Comparison of ENCODE assay signal across 8 cellular contexts in the genomic region with DNA sequence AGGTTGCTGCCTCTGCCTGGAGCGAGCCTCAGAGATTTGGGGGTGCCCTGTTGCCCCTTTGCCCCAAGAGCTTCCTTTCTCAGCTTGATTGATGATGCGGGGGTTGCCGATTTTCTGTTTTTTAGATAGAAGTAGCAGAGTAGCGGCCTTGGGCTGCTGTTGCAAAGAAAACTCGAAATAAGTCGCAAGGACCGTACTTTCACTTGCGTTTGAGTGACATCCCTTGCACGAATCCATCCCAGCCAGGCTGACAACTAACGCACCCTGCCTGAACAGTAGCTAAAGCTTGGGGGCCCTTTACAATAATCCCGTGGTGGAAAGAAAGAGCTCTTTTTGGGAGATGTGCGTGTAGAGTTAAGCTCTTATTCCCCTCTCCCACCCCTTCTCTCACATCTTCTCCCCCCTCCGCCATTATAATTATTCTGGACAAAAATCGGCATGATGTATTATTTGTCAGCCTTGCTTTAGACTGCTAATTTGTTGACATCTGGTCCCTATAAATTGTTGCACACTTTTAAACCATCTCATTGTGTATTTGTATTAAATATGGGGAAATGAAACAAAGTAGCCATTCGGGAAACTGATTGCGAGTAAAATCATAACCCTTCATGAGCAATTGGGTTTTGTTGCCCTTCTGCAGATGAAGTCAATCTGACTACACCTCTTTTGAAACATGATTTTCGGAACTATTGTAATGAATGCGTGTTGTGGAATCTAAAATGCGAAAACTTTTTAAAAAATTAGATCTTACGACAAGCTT. TPM values are rescaled to one million over a fixed set of nuclear protein-coding genes. Genes with fewer than 3 reads are reported as not detected.
A peak's percentile ranks its signal among the peaks of the same experiment; 100 is the strongest.
DNase-seq lines count a peak whose midpoint lies in the region; ATAC-seq, FAIRE-seq and TF ChIP-seq lines count a peak whose summit lies in the region.

No MANE protein-coding gene starts in this region.

- peak overlapping the region; percentile 29 for H2AFZ ChIP-seq in ACC112 (ENCODE audit: low read length, unreplicated experiment)
- H2AFZ ChIP-seq in K562 (ENCODE audit: low read depth, low read length) = peak overlapping the region; percentile 96; the same call in 1 of the 2 replicates

- TF ChIP-seq RAD21 in K562 (CRISPR knock-in tag; conservative IDR thresholded peaks at IDR 0.05 in 1 of 2, IDR thresholded peaks at IDR 0.05 in 1 of 2) = no peak

- H3K79me2 ChIP-seq in ACC112 (ENCODE audit: control insufficient read depth, insufficient read depth, low read length, unreplicated experiment) (peaks cover 57% of the 10 kb centered on the region), K562 (ENCODE audit: control insufficient read depth, insufficient read depth, low read length) (peaks cover 66% of the 10 kb centered on the region)

- no peak for TF ChIP-seq EP300 in K562 (IDR thresholded peaks at IDR 0.05; ENCODE audit: low read length)

- ATAC-seq in GM18858 (IDR thresholded peaks at IDR 0.05; ENCODE audit: unreplicated experiment) (peak; percentile 8), HG03064 (IDR thresholded peaks at IDR 0.05; ENCODE audit: low read depth, unreplicated experiment) (peak; percentile 33), K562 (peak; percentile 57)

- FAIRE-seq in K562 (lab: Jason Lieb, UNC) (peak; percentile 6), kidney (lab: Jason Lieb, UNC) (no peak)

- peaks cover 22% of the 10 kb centered on the region for H3K4me1 ChIP-seq in ACC112 (ENCODE audit: control insufficient read depth, insufficient read depth, low read length, unreplicated experiment)
- peaks cover 33 to 34% of the 10 kb centered on the region in 2 experiments for H3K4me1 ChIP-seq in K562 (replicated peaks in 1 of 2; ENCODE audit: control insufficient read depth in 2 of 2, insufficient read depth in 2 of 2, low read length in 2 of 2)
- H3K4me1 ChIP-seq in kidney (ENCODE audit: control insufficient read depth in 1 of 2, insufficient read depth in 1 of 2, low read depth in 1 of 2, low read length in 2 of 2) = peaks cover 7 to 10% of the 10 kb centered on the region in 2 donors

- TSS peak; percentile 59 for BruUV-seq in K562 (replicated peaks; lab: Mats Ljungman, UMichigan)

- POLR2A ChIA-PET in K562 (lab: Yijun Ruan, JAX) = interaction anchor here (0.7 to 2.4 kb wide), 20 partner anchors 9 to 752 kb away, joined by 3 to 16 read pairs (median 4); no protein-coding TSS in a partner anchor

- WGBS in K562 (ENCODE audit: insufficient coverage, low coverage, missing lambda C conversion rate) = under 1% methylated on average over 20 of the region's 20 CpGs

- H3K36me3 ChIP-seq in ACC112 (ENCODE audit: insufficient read depth, low read length) (no peaks in the 10 kb centered on the region), K562 (ENCODE audit: control insufficient read depth, insufficient read depth, low read length) (peaks cover 27% of the 10 kb centered on the region), kidney (ENCODE audit: control insufficient read depth in 1 of 2, insufficient read depth in 2 of 2, low read length in 2 of 2) (no peaks in the 10 kb centered on the region)

- no peak for TF ChIP-seq POLR2A in K562 (conservative IDR thresholded peaks at IDR 0.05)

- no peak for TF ChIP-seq CTCF in K562 (IDR thresholded peaks at IDR 0.05 in 2 of 3, conservative IDR thresholded peaks at IDR 0.05 in 1 of 3; ENCODE audit: insufficient read depth in 2 of 3, low read depth in 1 of 3, low read length in 3 of 3)
- TF ChIP-seq CTCF in kidney (IDR thresholded peaks at IDR 0.05; ENCODE audit: borderline replicate concordance, extremely low read depth, insufficient read depth) = no peak

- intact Hi-C loops in K562 (cut with micrococcal nuclease) = loop anchor here (2.0 kb wide), 1 partner anchor 26 kb away; no protein-coding TSS in a partner anchor
- intact Hi-C loops in kidney (cut with DNase I) = no loop called here

- peaks cover 37% of the 10 kb centered on the region for H4K20me1 ChIP-seq in K562 (replicated peaks; ENCODE audit: control insufficient read depth, insufficient read depth, low read length)

- peak overlapping the region; percentile 95 for H3K4me2 ChIP-seq in K562 (ENCODE audit: insufficient read depth, low read length)

- peak; percentile 24 for DNase-seq in SK-N-DZ (ENCODE audit: low spot score)
- DNase-seq in K562 (ENCODE audit: extremely low read depth in 1 of 4, low spot score in 3 of 4) = peak in 2 of 4 experiments; percentile 37 to 61
- DNase-seq in kidney = no peak
- peak; percentile 4 to 13 (median 8) for DNase-seq in stimulated activated CD4-positive, alpha-beta T cell treated with anti-CD3 and anti-CD28 coated beads, Interleukin-1b, Interleukin-23, amount 100 ng/mL, for 24 hours (ENCODE audit: low read depth in 4 of 4, low spot score in 1 of 4)
- no peak for DNase-seq in islet precursor cell

- H3K9me1 ChIP-seq in K562 (ENCODE audit: control insufficient read depth, insufficient read depth, low read length) = peaks cover 6% of the 10 kb centered on the region

- H3K9ac ChIP-seq in K562 (ENCODE audit: insufficient read depth in 1 of 2, low read depth in 2 of 2, low read length in 2 of 2) = peak overlapping the region; percentile 87 to 100
- peak overlapping the region; percentile 30 to 78 for H3K9ac ChIP-seq in kidney (ENCODE audit: low read length in 2 of 2)

- in situ Hi-C loops in K562 (cut with MboI) = no loop called here

- CTCF ChIA-PET in K562 (lab: Yijun Ruan, JAX; ENCODE audit: low intra/inter-chr PET ratio) = no interaction called here

- H3K9me3 ChIP-seq in K562 (replicated peaks; ENCODE audit: control insufficient read depth, insufficient read depth, low read depth, low read length) = no peaks in the 10 kb centered on the region
- no peaks in the 10 kb centered on the region for H3K9me3 ChIP-seq in kidney (ENCODE audit: control insufficient read depth in 1 of 2, low read length in 2 of 2)

- H3K27ac ChIP-seq in ACC112 (ENCODE audit: low read depth, low read length) (peak overlapping the region; percentile 47; the same call in 1 of the 2 replicates), K562 (ENCODE audit: extremely low read depth, low read depth, low read length) (peak overlapping the region; percentile 90), kidney (ENCODE audit: low read depth in 2 of 2, low read length in 2 of 2) (peak overlapping the region; percentile 13 to 28)

- H3K4me3 ChIP-seq in ACC112 (ENCODE audit: low read depth, low read length) = peak overlapping the region; percentile 90
- peak overlapping the region; percentile 99 for H3K4me3 ChIP-seq in K562
- H3K4me3 ChIP-seq in kidney (ENCODE audit: low read length in 2 of 2) = peak overlapping the region; percentile 91 to 95

- no peaks in the 10 kb centered on the region for H3K27me3 ChIP-seq in ACC112 (ENCODE audit: insufficient read depth, low read length)
- no peaks in the 10 kb centered on the region for H3K27me3 ChIP-seq in K562 (ENCODE audit: control insufficient read depth in 2 of 2, insufficient read depth in 2 of 2, low read length in 2 of 2)

TF ChIP-seq in K562, 482 proteins besides CTCF, POLR2A, EP300 and RAD21 (continues in another document):
- no peak for TF ChIP-seq ZNF3 (CRISPR knock-in tag; IDR thresholded peaks at IDR 0.05)
- TF ChIP-seq TAF7 (tag; IDR thresholded peaks at IDR 0.05) = no peak
- TF ChIP-seq SMARCA4 (IDR thresholded peaks at IDR 0.05) = peak; percentile 35; the same call in 1 of the 2 replicates

RNA-seq across cellular contexts. Expression of gene USP10, which starts 0.9 kb away (rescaled TPM):
- 57.4 and 58.4 TPM in 2 replicates for polyA plus RNA-seq in SK-N-DZ (2014; cell fraction: cytosol; rRNA removed)
- 56.1 and 63.8 TPM in 2 replicates for polyA plus RNA-seq in SK-N-DZ (2014; cell fraction: nucleus; rRNA removed)
- total RNA-seq in K562 (2011; cell fraction: chromatin; rRNA removed; ENCODE audit: low replicate concordance) = 154 and 338 TPM in 2 replicates
- total RNA-seq in K562 (2011; cell fraction: nucleolus; rRNA removed) = 84.7 and 99.0 TPM in 2 replicates
- 165 and 228 TPM in 2 replicates for total RNA-seq in K562 (2011; cell fraction: nucleoplasm; rRNA removed)
- total RNA-seq in K562 (2014; rRNA removed) (78.1 and 96.9 TPM in 2 replicates), K562 (2014; rRNA removed; fragmentation: Illumina TruSeq; extraction: Trizol) (116 and 129 TPM in 2 replicates), K562 (2015; rRNA removed; fragmentation: Illumina TruSeq; extraction: Trizol) (113 and 121 TPM in 2 replicates), K562 (2021) (166 and 171 TPM in 2 replicates), kidney (79.5 TPM)
- polyA plus RNA-seq in K562 (2011; rRNA removed) (130 and 174 TPM in 2 replicates), K562 (2014; fragmentation: Illumina TruSeq; extraction: Trizol) (161 and 197 TPM in 2 replicates), K562 (2014; fragmentation: Nextera tagmentation; extraction: Ambion mirVana) (10 to 100 TPM; 61.7 to 61.9 TPM), K562 (2014; rRNA removed) (87.2 and 93.2 TPM in 2 replicates), kidney (ENCODE audit: insufficient read depth, low read depth, low replicate concordance) (36.8 TPM)
- 147 and 220 TPM in 2 replicates for polyA plus RNA-seq in K562 (2011; cell fraction: cytosol; rRNA removed)
- polyA plus RNA-seq in K562 (2011; cell fraction: nucleus; rRNA removed) = 170 and 240 TPM in 2 replicates
- polyA plus RNA-seq in K562 (2012) = 98.9 and 130 TPM in 2 replicates
- 228 and 275 TPM in 2 replicates for polyA minus RNA-seq in K562 (2011; rRNA and poly(A)+ RNA removed)
- 118 and 134 TPM in 2 replicates for polyA minus RNA-seq in K562 (2011; cell fraction: cytosol; rRNA and poly(A)+ RNA removed)
- 62.6 and 87.9 TPM in 2 replicates for polyA minus RNA-seq in K562 (2011; cell fraction: nucleus; rRNA and poly(A)+ RNA removed)

RNA-seq across cellular contexts. Expression of gene KLHL36, which starts 52.4 kb away (rescaled TPM):
- polyA plus RNA-seq in SK-N-DZ (2014; cell fraction: cytosol; rRNA removed) = 2.6 and 4.0 TPM in 2 replicates
- 4.2 and 7.4 TPM in 2 replicates for polyA plus RNA-seq in SK-N-DZ (2014; cell fraction: nucleus; rRNA removed)
- 52.2 and 130 TPM in 2 replicates for total RNA-seq in K562 (2011; cell fraction: chromatin; rRNA removed; ENCODE audit: low replicate concordance)
- total RNA-seq in K562 (2011; cell fraction: nucleolus; rRNA removed) = 84.1 and 104 TPM in 2 replicates
- 79.9 and 86.4 TPM in 2 replicates for total RNA-seq in K562 (2011; cell fraction: nucleoplasm; rRNA removed)
- total RNA-seq in K562 (2014; rRNA removed) (30.6 and 40.4 TPM in 2 replicates), K562 (2014; rRNA removed; fragmentation: Illumina TruSeq; extraction: Trizol) (15.5 and 16.6 TPM in 2 replicates), K562 (2015; rRNA removed; fragmentation: Illumina TruSeq; extraction: Trizol) (18.5 and 21.1 TPM in 2 replicates), K562 (2021) (48.6 and 51.2 TPM in 2 replicates), kidney (76.6 TPM)
- polyA plus RNA-seq in K562 (2011; rRNA removed) (25.6 and 34.8 TPM in 2 replicates), K562 (2014; fragmentation: Illumina TruSeq; extraction: Trizol) (16.5 and 20.7 TPM in 2 replicates), K562 (2014; fragmentation: Nextera tagmentation; extraction: Ambion mirVana) (1 to 10 TPM; 2.1 to 2.5 TPM), K562 (2014; rRNA removed) (25.4 and 30.1 TPM in 2 replicates), kidney (ENCODE audit: insufficient read depth, low read depth, low replicate concordance) (13.7 TPM)
- 33.1 and 49.1 TPM in 2 replicates for polyA plus RNA-seq in K562 (2011; cell fraction: cytosol; rRNA removed)
- 59.7 and 85.8 TPM in 2 replicates for polyA plus RNA-seq in K562 (2011; cell fraction: nucleus; rRNA removed)
- polyA plus RNA-seq in K562 (2012) = 22.4 and 33.6 TPM in 2 replicates
- polyA minus RNA-seq in K562 (2011; rRNA and poly(A)+ RNA removed) = 31.9 and 39.3 TPM in 2 replicates
- polyA minus RNA-seq in K562 (2011; cell fraction: cytosol; rRNA and poly(A)+ RNA removed) = 43.7 and 62.8 TPM in 2 replicates
- 33.7 and 40.1 TPM in 2 replicates for polyA minus RNA-seq in K562 (2011; cell fraction: nucleus; rRNA and poly(A)+ RNA removed)

Comparison
In these comparisons a context has a peak if more than half of its experiments do, and no peak if none do; other contexts are left out.
1. H3K27ac ChIP-seq: peak in every context shown above with its lines; median percentile 90 in K562; 47 in ACC112; 20 in kidney.
2. DNase-seq: peak in SK-N-DZ (single experiment) and stimulated activated CD4-positive, alpha-beta T cell treated with anti-CD3 and anti-CD28 coated beads, Interleukin-1b, Interleukin-23, amount 100 ng/mL, for 24 hours (4 of 4); none in kidney (single experiment) and islet precursor cell (single experiment).
3. Peak in every context shown above with its lines, with median percentiles within 50 percentile points of each other: H3K4me3 ChIP-seq and ATAC-seq.